1 cellular context compared by ENCODE assay signal in genomic region chr5:104942735-104943134, GRCh38.
A peak's percentile ranks its signal among the peaks of the same experiment; 100 is the strongest.
TF ChIP-seq lines count a peak whose summit lies in the region.

No MANE protein-coding gene starts in this region.

TF ChIP-seq in HEK293, 187 proteins besides CTCF, POLR2A, EP300 and RAD21 (continued from another document):
- TF ChIP-seq, protein P1, sequence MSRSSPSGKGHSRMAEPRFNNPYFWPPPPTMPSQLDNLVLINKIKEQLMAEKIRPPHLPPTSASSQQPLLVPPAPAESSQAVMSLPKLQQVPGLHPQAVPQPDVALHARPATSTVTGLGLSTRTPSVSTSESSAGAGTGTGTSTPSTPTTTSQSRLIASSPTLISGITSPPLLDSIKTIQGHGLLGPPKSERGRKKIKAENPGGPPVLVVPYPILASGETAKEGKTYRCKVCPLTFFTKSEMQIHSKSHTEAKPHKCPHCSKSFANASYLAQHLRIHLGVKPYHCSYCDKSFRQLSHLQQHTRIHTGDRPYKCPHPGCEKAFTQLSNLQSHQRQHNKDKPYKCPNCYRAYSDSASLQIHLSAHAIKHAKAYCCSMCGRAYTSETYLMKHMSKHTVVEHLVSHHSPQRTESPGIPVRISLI (tag by site-specific recombination; IDR thresholded peaks at IDR 0.05), result no peak
- no peak for TF ChIP-seq ZBTB17 (tag by site-specific recombination; IDR thresholded peaks at IDR 0.05)
- peak; percentile 54; the same call in 1 of the 2 replicates for TF ChIP-seq FEZF1 (tag by site-specific recombination; IDR thresholded peaks at IDR 0.05)
- peak; percentile 42; the same call in 1 of the 2 replicates for TF ChIP-seq WT1 (tag by site-specific recombination; IDR thresholded peaks at IDR 0.05)
- TF ChIP-seq ZNF354C (tag by site-specific recombination; IDR thresholded peaks at IDR 0.05; ENCODE audit: borderline replicate concordance, low read depth), result no peak
- no peak for TF ChIP-seq GLI2 (tag by site-specific recombination; IDR thresholded peaks at IDR 0.05; ENCODE audit: borderline replicate concordance, low read depth)
- TF ChIP-seq GLI4 (tag by site-specific recombination; IDR thresholded peaks at IDR 0.05), result no peak
- TF ChIP-seq, protein P2, sequence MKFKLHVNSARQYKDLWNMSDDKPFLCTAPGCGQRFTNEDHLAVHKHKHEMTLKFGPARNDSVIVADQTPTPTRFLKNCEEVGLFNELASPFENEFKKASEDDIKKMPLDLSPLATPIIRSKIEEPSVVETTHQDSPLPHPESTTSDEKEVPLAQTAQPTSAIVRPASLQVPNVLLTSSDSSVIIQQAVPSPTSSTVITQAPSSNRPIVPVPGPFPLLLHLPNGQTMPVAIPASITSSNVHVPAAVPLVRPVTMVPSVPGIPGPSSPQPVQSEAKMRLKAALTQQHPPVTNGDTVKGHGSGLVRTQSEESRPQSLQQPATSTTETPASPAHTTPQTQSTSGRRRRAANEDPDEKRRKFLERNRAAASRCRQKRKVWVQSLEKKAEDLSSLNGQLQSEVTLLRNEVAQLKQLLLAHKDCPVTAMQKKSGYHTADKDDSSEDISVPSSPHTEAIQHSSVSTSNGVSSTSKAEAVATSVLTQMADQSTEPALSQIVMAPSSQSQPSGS (tag by site-specific recombination; IDR thresholded peaks at IDR 0.05; ENCODE audit: low read depth), result no peak
